17 cellular contexts compared by ENCODE assay signal in the genomic region with DNA sequence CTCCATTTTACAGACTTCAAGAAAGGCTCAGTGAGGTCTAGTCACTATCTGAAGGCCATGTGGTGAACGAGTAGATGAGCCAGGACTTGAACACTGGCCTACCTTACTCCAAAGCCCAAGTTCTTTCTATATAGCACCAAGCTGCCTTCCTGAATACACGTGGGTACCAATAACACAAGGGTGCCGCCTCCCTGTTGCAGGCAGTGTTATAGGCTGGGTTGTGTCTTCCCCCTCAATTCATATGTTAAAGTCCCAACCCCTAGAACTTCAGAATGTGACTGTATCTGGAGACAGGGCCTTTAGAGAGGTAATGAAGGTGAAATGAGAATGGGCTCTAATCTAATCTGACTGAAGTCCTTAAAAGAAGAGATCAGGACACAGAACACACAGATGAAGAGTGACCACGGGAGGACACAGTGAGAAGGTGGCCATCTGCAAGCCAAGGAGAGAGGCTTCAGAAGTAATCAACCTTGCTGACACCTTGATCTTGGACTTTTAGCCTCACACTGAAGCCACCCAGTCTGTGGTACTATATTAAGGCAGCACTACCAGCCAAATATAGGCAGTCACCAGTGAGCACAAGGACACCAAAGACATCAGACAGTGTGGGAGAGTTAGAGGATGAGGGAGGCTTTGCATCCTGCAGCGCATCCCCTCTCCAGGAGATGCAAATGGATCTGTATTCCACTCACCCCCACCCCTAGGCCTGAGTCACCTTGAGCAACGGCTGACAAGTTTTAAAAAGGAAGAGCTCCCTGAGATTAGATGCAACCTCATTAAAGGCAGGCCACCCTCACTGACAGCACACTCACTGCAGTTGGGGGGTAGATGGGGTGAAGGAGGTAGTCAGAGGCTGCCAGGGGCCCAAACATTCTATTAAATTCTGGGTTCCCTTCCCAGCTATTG.
"Had no signal": no experiment of that assay in that cellular context is flagged by ENCODE, and none has a peak within 500 bp of the region (broad histone marks: within the 10 kb centered on the region; RNA-seq: fewer than 3 reads in every experiment).

No MANE protein-coding gene starts in this region.

- H3K27ac Mint-ChIP-seq: activated B cell treated with CpG ODN at 0.5 μM for 24 hours; activated CD4-positive, alpha-beta T cell treated with anti-CD3 and anti-CD28 coated beads, Interleukin-2, amount 10 ng/mL, durations not matched to agents 24 days and 14 days; dendritic cell treated with granulocyte-macrophage colony-stimulating factor and Interleukin-4, amounts not matched to agents 40 ng/mL and 50 ng/mL, for 4 days; mesothelial cell of epicardium; T-helper 1 cell treated with Interleukin-12 subunit alpha and Interleukin-12 subunit beta and Interleukin-4 antibody, amounts not matched to agents 30 μg/mL and 1 μg/mL, for 36 hours had no signal

- H3K9me3 ChIP-seq: lower lobe of right lung, stomach, testis, upper lobe of left lung had no signal

- H3K4me1 Mint-ChIP-seq: activated B cell treated with CpG ODN at 0.5 μM for 24 hours; activated CD4-positive, alpha-beta T cell treated with anti-CD3 and anti-CD28 coated beads, Interleukin-2, amount 10 ng/mL, durations not matched to agents 24 days and 14 days had no signal

- H3K4me3 Mint-ChIP-seq: activated B cell treated with CpG ODN at 0.5 μM for 24 hours; activated CD4-positive, alpha-beta T cell treated with anti-CD3 and anti-CD28 coated beads, Interleukin-2, amount 10 ng/mL, durations not matched to agents 24 days and 14 days; dendritic cell treated with granulocyte-macrophage colony-stimulating factor and Interleukin-4, amounts not matched to agents 40 ng/mL and 50 ng/mL, for 4 days; effector memory CD8-positive, alpha-beta T cell; mesothelial cell of epicardium; T-helper 1 cell treated with Interleukin-12 subunit alpha and Interleukin-12 subunit beta and Interleukin-4 antibody, amounts not matched to agents 30 μg/mL and 1 μg/mL, for 36 hours had no signal

- H3K27me3 Mint-ChIP-seq: activated B cell treated with CpG ODN at 0.5 μM for 24 hours; activated CD4-positive, alpha-beta T cell treated with anti-CD3 and anti-CD28 coated beads, Interleukin-2, amount 10 ng/mL, durations not matched to agents 24 days and 14 days; dendritic cell treated with granulocyte-macrophage colony-stimulating factor and Interleukin-4, amounts not matched to agents 40 ng/mL and 50 ng/mL, for 4 days; effector memory CD8-positive, alpha-beta T cell had no signal

- DNase-seq: activated B cell treated with CpG ODN at 0.5 μM for 24 hours; activated CD4-positive, alpha-beta T cell treated with anti-CD3 and anti-CD28 coated beads, Interleukin-2, amount 10 ng/mL, durations not matched to agents 24 days and 14 days; activated effector memory CD4-positive, alpha-beta T cell treated with Interleukin-2 at 50 U/mL for 16 hours; activated T-cell treated with anti-CD3 and anti-CD28 coated beads for 4 hours; anterior cingulate cortex; brain microvascular endothelial cell; effector memory CD8-positive, alpha-beta T cell; hippocampal formation; lower lobe of right lung; SIG-M5; stimulated activated CD4-positive, alpha-beta T cell treated with anti-CD3 and anti-CD28 coated beads, Interleukin-1b, Interleukin-23, amount 100 ng/mL, for 48 hours; stomach; testis; upper lobe of left lung had no signal

- H3K4me3 ChIP-seq: lower lobe of right lung, stomach, testis, upper lobe of left lung had no signal

- H3K9me3 Mint-ChIP-seq: activated B cell treated with CpG ODN at 0.5 μM for 24 hours; activated CD4-positive, alpha-beta T cell treated with anti-CD3 and anti-CD28 coated beads, Interleukin-2, amount 10 ng/mL, durations not matched to agents 24 days and 14 days; dendritic cell treated with granulocyte-macrophage colony-stimulating factor and Interleukin-4, amounts not matched to agents 40 ng/mL and 50 ng/mL, for 4 days; effector memory CD8-positive, alpha-beta T cell; mesothelial cell of epicardium; T-helper 1 cell treated with Interleukin-12 subunit alpha and Interleukin-12 subunit beta and Interleukin-4 antibody, amounts not matched to agents 30 μg/mL and 1 μg/mL, for 36 hours had no signal

- H3K27ac ChIP-seq: brain microvascular endothelial cell, lower lobe of right lung, stomach, testis, upper lobe of left lung had no signal

- H3K4me1 ChIP-seq: lower lobe of right lung, stomach, upper lobe of left lung had no signal

- H3K27me3 ChIP-seq: brain microvascular endothelial cell, stomach, testis, upper lobe of left lung had no signal

- ATAC-seq: effector memory CD8-positive, alpha-beta T cell; lower lobe of right lung had no signal
